In genomic region chr4:126682250-126682649, GRCh38 we compare ENCODE assay signal across 10 cellular contexts.
"Had no signal": no experiment of that assay in that cellular context is flagged by ENCODE, and none has a peak within 500 bp of the region (broad histone marks: within the 10 kb centered on the region; RNA-seq: fewer than 3 reads in every experiment).

No MANE protein-coding gene starts in this region.

- FAIRE-seq: H1, H54 had no signal

- DNase-seq: GOT3, H7, H9, HCEC 1CT, HFFc6 had no signal

- H3K4me3 ChIP-seq: GM23338, HAP-1 had no signal

- H3K36me3 ChIP-seq: HAP-1 had no signal

- H3K9me3 ChIP-seq: HAP-1 had no signal

- ATAC-seq: GM23338, HCT116 had no signal

- H3K4me1 ChIP-seq: HAP-1 had no signal

- H2AFZ ChIP-seq: GM23338 had no signal

- H3K4me2 ChIP-seq: GM23338 had no signal
